In the genomic region with DNA sequence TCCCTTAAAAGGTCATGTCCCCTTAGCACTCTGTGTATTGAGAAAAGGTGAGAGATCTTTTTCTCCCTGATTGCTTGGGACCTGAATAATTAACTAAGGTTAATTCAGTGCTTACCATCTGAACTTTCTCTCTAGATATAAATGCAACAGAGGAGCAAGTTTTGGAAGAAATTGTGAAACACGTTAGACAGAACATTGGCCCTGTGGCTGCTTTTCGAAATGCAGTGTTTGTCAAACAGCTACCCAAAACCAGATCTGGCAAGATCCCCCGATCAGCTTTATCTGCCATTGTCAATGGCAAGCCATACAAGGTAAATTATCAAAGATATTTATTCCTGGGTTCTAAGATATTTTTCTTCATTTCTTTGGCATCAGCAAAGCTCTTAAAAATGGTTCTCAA, we compare ENCODE assay signal across 7 cellular contexts.
"Had no signal": no experiment of that assay in that cellular context is flagged by ENCODE, and none has a peak within 500 bp of the region (broad histone marks: within the 10 kb centered on the region; RNA-seq: fewer than 3 reads in every experiment).

No MANE protein-coding gene starts in this region.

- H3K4me3 ChIP-seq: GM23338 had no signal

- H3K9me3 Mint-ChIP-seq: GM23338, H9 had no signal

- FAIRE-seq: H1, H54, HTR-8/SVneo had no signal

- H3K27ac Mint-ChIP-seq: H9, IgD-negative memory B cell had no signal

- H3K4me2 ChIP-seq: GM23338 had no signal

- H3K27me3 Mint-ChIP-seq: IgD-negative memory B cell had no signal

- H3K36me3 Mint-ChIP-seq: IgD-negative memory B cell had no signal

- H3K4me1 Mint-ChIP-seq: IgD-negative memory B cell had no signal

- H2AFZ ChIP-seq: GM23338 had no signal

- ATAC-seq: GM23338 had no signal

- H3K4me3 Mint-ChIP-seq: GM23338, H9, IgD-negative memory B cell had no signal

- DNase-seq: H9, HCEC 1CT had no signal
